10 cellular contexts compared by ENCODE assay signal in the genomic region with DNA sequence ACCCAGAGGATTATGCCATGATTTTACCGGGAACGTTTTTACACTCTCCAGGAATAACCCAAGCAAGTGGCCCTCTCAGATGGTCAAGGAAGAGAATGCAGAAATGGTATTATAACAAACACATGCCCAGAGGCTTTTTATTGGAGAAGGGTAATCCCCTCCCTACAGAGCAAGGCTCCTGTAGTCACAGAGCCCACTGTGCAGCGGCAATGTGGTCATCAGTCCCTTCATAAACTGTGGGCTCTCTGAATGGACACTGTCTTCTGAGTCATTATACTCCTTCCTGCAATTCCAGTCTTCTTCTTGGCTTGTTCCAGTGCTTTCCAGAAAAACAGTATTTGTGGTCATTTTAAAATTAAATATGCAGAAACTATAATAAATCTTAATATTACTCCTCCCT.
"Had no signal": no experiment of that assay in that cellular context is flagged by ENCODE, and none has a peak within 500 bp of the region (broad histone marks: within the 10 kb centered on the region; RNA-seq: fewer than 3 reads in every experiment).

No MANE protein-coding gene starts in this region.

- H3K4me3 ChIP-seq: colonic mucosa, prostate gland, right lobe of liver, testis had no signal

- H3K9me3 ChIP-seq: colonic mucosa, prostate gland, right lobe of liver, testis had no signal

- H3K4me1 ChIP-seq: colonic mucosa, prostate gland, testis had no signal

- H3K36me3 ChIP-seq: colonic mucosa, prostate gland, right lobe of liver had no signal

- H3K27me3 ChIP-seq: colonic mucosa, right lobe of liver, testis had no signal

- DNase-seq: activated B cell treated with CpG ODN at 0.5 μM for 24 hours; activated CD8-positive, alpha-beta memory T cell treated with anti-CD3 and anti-CD28 coated beads for 24 hours; natural killer cell; occipital lobe; stimulated activated CD4-positive, alpha-beta T cell treated with anti-CD3 and anti-CD28 coated beads, Interleukin-12 subunit alpha, Interleukin-12 subunit beta, amount 100 ng/mL, for 4 hours had no signal

- H3K27ac ChIP-seq: colonic mucosa, epithelial cell of prostate, prostate gland, right lobe of liver, testis had no signal
